Comparison of ENCODE assay signal across 15 cellular contexts in the genomic region with DNA sequence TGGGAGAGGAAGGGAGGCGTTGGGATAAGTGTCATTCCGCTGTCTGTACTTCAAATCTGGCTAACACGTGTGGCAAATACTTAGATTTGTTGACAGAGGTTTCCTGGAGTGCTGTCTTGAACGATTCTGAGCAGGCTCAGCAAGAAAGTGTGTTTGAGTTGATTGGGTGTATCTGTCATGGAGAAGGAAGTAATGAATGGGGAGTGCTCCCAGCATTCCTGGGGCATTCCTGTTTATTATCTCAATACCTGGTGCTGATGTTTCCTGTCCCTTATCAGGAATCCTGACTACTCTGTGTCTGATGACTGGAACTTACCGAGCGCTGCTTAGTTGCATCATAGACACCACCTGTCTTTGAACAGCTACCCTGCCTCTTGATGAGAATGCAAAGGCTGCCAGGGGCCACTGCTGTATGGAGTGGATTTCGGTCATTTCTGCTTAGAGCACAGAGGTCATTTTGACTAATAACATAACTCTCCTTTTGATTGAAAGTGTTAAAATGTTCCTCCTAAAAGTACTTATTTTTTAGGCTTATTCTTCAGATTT.
"Had no signal": no experiment of that assay in that cellular context is flagged by ENCODE, and none has a peak within 500 bp of the region (broad histone marks: within the 10 kb centered on the region; RNA-seq: fewer than 3 reads in every experiment).

No MANE protein-coding gene starts in this region.

- DNase-seq: activated CD4-positive, alpha-beta T cell treated with anti-CD3 and anti-CD28 coated beads, Interleukin-2, amount 10 ng/mL, durations not matched to agents 7 days and 5 days; activated CD4-positive, CD25-positive, alpha-beta regulatory T cell; activated CD8-positive, alpha-beta memory T cell treated with anti-CD3 and anti-CD28 coated beads for 24 hours; activated naive CD4-positive, alpha-beta T cell treated with anti-CD3 and anti-CD28 coated beads, Interleukin-2, amount 10 ng/mL, durations not matched to agents 7 days and 5 days; central memory CD4-positive, alpha-beta T cell; effector memory CD8-positive, alpha-beta T cell; hypothalamus; mammary epithelial cell; psoas muscle; stimulated activated CD4-positive, alpha-beta T cell treated with anti-CD3 and anti-CD28 coated beads, Interleukin-2, amount 100 ng/mL, for 24 hours; stimulated activated naive CD4-positive, alpha-beta T cell treated with Interleukin-2 at 50 U/mL for 16 hours; T-helper 17 cell had no signal

- H3K27ac ChIP-seq: psoas muscle, upper lobe of left lung had no signal

- H3K9me3 ChIP-seq: psoas muscle, upper lobe of left lung had no signal

- FAIRE-seq: TTC549 had no signal

- H3K4me3 ChIP-seq: psoas muscle, upper lobe of left lung had no signal

- H3K36me3 ChIP-seq: upper lobe of left lung had no signal

- ATAC-seq: effector memory CD8-positive, alpha-beta T cell; psoas muscle; sciatic nerve; T-helper 17 cell had no signal

- H3K27me3 ChIP-seq: upper lobe of left lung had no signal

- H3K4me1 ChIP-seq: psoas muscle had no signal
